ENCODE assay signal across 15 cellular contexts in genomic region chr7:129643545-129644170, GRCh38. TPM values are rescaled to one million over a fixed set of nuclear protein-coding genes. Genes with fewer than 3 reads are reported as not detected.
A peak's percentile ranks its signal among the peaks of the same experiment; 100 is the strongest.
DNase-seq lines count a peak whose midpoint lies in the region; ATAC-seq lines count a peak whose summit lies in the region.
"Had no signal": no experiment of that assay in that cellular context is flagged by ENCODE, and none has a peak within 500 bp of the region (broad histone marks: within the 10 kb centered on the region; RNA-seq: fewer than 3 reads in every experiment).

No MANE protein-coding gene starts in this region.

- no peaks in the 10 kb centered on the region for H3K27me3 ChIP-seq in Karpas-422 (ENCODE audit: low read length)
- H3K27me3 ChIP-seq: adrenal gland had no signal

- H3K4me1 ChIP-seq in Karpas-422 (ENCODE audit: low read length) = peaks cover 26% of the 10 kb centered on the region

- no peaks in the 10 kb centered on the region for H3K9me2 ChIP-seq in Karpas-422 (replicated peaks; ENCODE audit: insufficient read depth, low read length)

- intact Hi-C loops in left ventricle myocardium superior (cut with micrococcal nuclease) = loop anchor here (10.0 kb wide), 1 partner anchor 289 kb away; no protein-coding TSS in a partner anchor

- H4K20me1 ChIP-seq in Karpas-422 (ENCODE audit: insufficient read depth, low read depth, low read length) = no peaks in the 10 kb centered on the region

- H3K9me3 ChIP-seq in Karpas-422 (ENCODE audit: low read length) = no peaks in the 10 kb centered on the region
- H3K9me3 ChIP-seq: adrenal gland had no signal

- peak overlapping the region; percentile 25; the same call in 1 of the 2 replicates for H3K4me3 ChIP-seq in Karpas-422 (ENCODE audit: low read length)
- H3K4me3 ChIP-seq: adrenal gland, coronary artery had no signal

- DNase-seq in ELR (ENCODE audit: low read depth) (peak; percentile 43), Karpas-422 (no peak), UCSD-AML1 (lab: John Stamatoyannopoulos, UW; ENCODE audit: unreplicated experiment) (peak; percentile 7), left ventricle myocardium superior (no peak), NCI-H146 (lab: John Stamatoyannopoulos, UW) (no peak), DMS53 treated with DMSO at 0.1 percent for 48 hours (lab: John Stamatoyannopoulos, UW; ENCODE audit: unreplicated experiment) (no peak)
- DNase-seq in activated CD8-positive, alpha-beta memory T cell treated with anti-CD3 and anti-CD28 coated beads, Interleukin-2, amount 50 U/mL, for 4 hours = no peak
- DNase-seq: activated CD4-positive, alpha-beta T cell treated with anti-CD3 and anti-CD28 coated beads for 36 hours; activated T-cell treated with anti-CD3 and anti-CD28 coated beads, Interleukin-2, amount 50 U/mL, for 4 hours; adrenal gland; Kasumi-1; naive thymus-derived CD4-positive, alpha-beta T cell; NCI-H345 had no signal

- H3K9ac ChIP-seq in Karpas-422 (ENCODE audit: low read length) = peak overlapping the region; percentile 25

- peak overlapping the region; percentile 29; the same call in 1 of the 2 replicates for H3K27ac ChIP-seq in Karpas-422 (ENCODE audit: low read length)
- H3K27ac ChIP-seq: adrenal gland, C4-2B, coronary artery had no signal

- H3K79me2 ChIP-seq in Karpas-422 (ENCODE audit: low read length) = peaks cover 75% of the 10 kb centered on the region

- peaks cover 4% of the 10 kb centered on the region; the same call in 1 of the 2 replicates for H3K36me3 ChIP-seq in Karpas-422 (ENCODE audit: insufficient read depth, low read length)
- H3K36me3 ChIP-seq: adrenal gland had no signal

- no peak overlapping the region; the same call in 1 of the 2 replicates for H2AFZ ChIP-seq in Karpas-422 (ENCODE audit: low read length)

- ATAC-seq in left ventricle myocardium superior = peak; percentile 80
- ATAC-seq: activated CD4-positive, alpha-beta T cell treated with anti-CD3 and anti-CD28 coated beads for 36 hours; activated T-cell treated with anti-CD3 and anti-CD28 coated beads, Interleukin-2, amount 50 U/mL, for 4 hours; naive thymus-derived CD4-positive, alpha-beta T cell had no signal

- peak overlapping the region; percentile 40 for H3K4me2 ChIP-seq in Karpas-422 (ENCODE audit: low read depth, low read length, poor library complexity, severe bottlenecking)

RNA-seq across cellular contexts. Expression of gene NRF1, which starts 32.1 kb away (rescaled TPM):
- 20.1 and 22.5 TPM in 2 replicates for total RNA-seq in Karpas-422 (2014; rRNA removed; shearing (Covaris generic); ENCODE audit: low replicate concordance)
- total RNA-seq in left ventricle myocardium superior = 8.7 TPM

Comparison
In these comparisons a context has a peak if more than half of its experiments do, and no peak if none do; other contexts are left out.
1. DNase-seq: peak in ELR (single experiment) and UCSD-AML1 (single experiment); none in Karpas-422 (single experiment), left ventricle myocardium superior (single experiment), NCI-H146 (single experiment), DMS53 treated with DMSO at 0.1 percent for 48 hours (single experiment) and activated CD8-positive, alpha-beta memory T cell treated with anti-CD3 and anti-CD28 coated beads, Interleukin-2, amount 50 U/mL, for 4 hours (single experiment).